In the genomic region with DNA sequence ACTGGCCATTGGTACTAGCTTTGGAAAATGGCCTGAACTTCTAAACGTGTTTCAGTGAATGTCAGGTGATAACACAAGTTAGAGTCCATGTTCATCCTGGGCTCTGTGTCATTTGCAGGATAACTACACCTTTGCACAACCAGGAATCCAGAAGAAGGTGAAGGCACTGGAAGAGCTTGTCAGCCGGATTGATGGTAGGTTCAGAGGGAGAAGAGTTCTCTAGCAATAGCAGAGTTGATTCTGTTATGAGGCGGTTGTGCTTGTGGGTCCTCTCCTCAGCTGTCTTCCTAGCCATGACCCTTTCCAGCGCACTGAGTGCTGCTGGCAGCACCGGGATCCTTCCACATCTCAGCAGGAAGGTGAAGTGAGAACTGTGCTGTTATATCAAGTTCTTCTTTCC, we compare ENCODE assay signal across 16 cellular contexts. TPM values are rescaled to one million over a fixed set of nuclear protein-coding genes. Genes with fewer than 3 reads are reported as not detected.
DNase-seq lines count a peak whose midpoint lies in the region; ATAC-seq lines count a peak whose summit lies in the region.
"Had no signal": no experiment of that assay in that cellular context is flagged by ENCODE, and none has a peak within 500 bp of the region (broad histone marks: within the 10 kb centered on the region; RNA-seq: fewer than 3 reads in every experiment).

No MANE protein-coding gene starts in this region.

- H3K27ac ChIP-seq in CD4-positive, alpha-beta memory T cell (ENCODE audit: low read depth, low read length): no peak overlapping the region
- H3K27ac ChIP-seq in mesenchymal stem cell (ENCODE audit: low read length, poor library complexity, severe bottlenecking): no peak overlapping the region
- H3K27ac ChIP-seq: BLaER1 had no signal

- DNase-seq in activated CD8-positive, alpha-beta memory T cell treated with anti-CD3 and anti-CD28 coated beads for 24 hours: peak; percentile 11
- DNase-seq in activated CD8-positive, alpha-beta memory T cell treated with anti-CD3 and anti-CD28 coated beads, Interleukin-2, amount 50 U/mL, for 4 hours: no peak
- no peak for DNase-seq in CD4-positive, alpha-beta memory T cell
- DNase-seq in T-helper 17 cell: no peak
- no peak for DNase-seq in mesenchymal stem cell
- no peak for DNase-seq in SIG-M5 treated with dmso at 0.1 percent for 504 hours (lab: John Stamatoyannopoulos, UW; ENCODE audit: unreplicated experiment)
- no peak for DNase-seq in DMS79 (lab: John Stamatoyannopoulos, UW)
- DNase-seq: 8988T; CD8-positive, alpha-beta memory T cell; COR-L47; DMS 273 treated with DMSO at 0.1 percent for 48 hours; DMS53; H9 had no signal

- no peak overlapping the region for H2AK5ac ChIP-seq in mesenchymal stem cell (ENCODE audit: low read length, severe bottlenecking)

- peak overlapping the region in 4 of 7 donors; percentile 12 to 63 (median 50) for H3K27ac Mint-ChIP-seq in CD4-positive, alpha-beta memory T cell
- H3K27ac Mint-ChIP-seq in T-helper 17 cell: peak overlapping the region; percentile 65
- H3K27ac Mint-ChIP-seq: H9 had no signal

- CTCF ChIA-PET in CD4-positive, alpha-beta memory T cell (lab: Charles Lee; ENCODE audit: partially characterized antibody): interaction anchor here (1.0 to 2.4 kb wide), 6 partner anchors 12 to 296 kb away, joined by 3 to 10 read pairs (median 6); no protein-coding TSS in a partner anchor

- H3K9ac ChIP-seq in mesenchymal stem cell (ENCODE audit: low read length): no peak overlapping the region
- H3K9ac ChIP-seq: BLaER1 had no signal

- H3K9me3 Mint-ChIP-seq in CD4-positive, alpha-beta memory T cell: no peaks in the 10 kb centered on the region
- H3K9me3 Mint-ChIP-seq: CD14-positive monocyte; CD8-positive, alpha-beta memory T cell; H9 had no signal

- no peak for ATAC-seq in T-helper 17 cell
- ATAC-seq in GM21360 (IDR thresholded peaks at IDR 0.05; ENCODE audit: unreplicated experiment): no peak

- POLR2A ChIA-PET in CD4-positive, alpha-beta memory T cell (lab: Charles Lee; ENCODE audit: partially characterized antibody): interaction anchor here (0.6 kb wide), 1 partner anchor 1388 kb away, joined by 3 read pairs; no protein-coding TSS in a partner anchor

- H3K4me3 ChIP-seq in CD4-positive, alpha-beta memory T cell (ENCODE audit: low read length in 2 of 2): no peak overlapping the region
- H3K4me3 ChIP-seq in mesenchymal stem cell (ENCODE audit: insufficient read depth in 1 of 2, low read depth in 1 of 2, low read length in 2 of 2): no peak overlapping the region
- H3K4me3 ChIP-seq: BLaER1 had no signal

- no peak overlapping the region for H2BK5ac ChIP-seq in mesenchymal stem cell (ENCODE audit: low read depth, low read length, poor library complexity, severe bottlenecking)

- peaks cover 48% of the 10 kb centered on the region for H3K36me3 ChIP-seq in CD4-positive, alpha-beta memory T cell (ENCODE audit: insufficient read depth, low read length)
- peaks cover 47 to 66% of the 10 kb centered on the region in 2 experiments for H3K36me3 ChIP-seq in mesenchymal stem cell (ENCODE audit: control insufficient read depth in 1 of 2, insufficient read depth in 2 of 2, low read depth in 1 of 2, low read length in 2 of 2)

- H3K79me1 ChIP-seq in mesenchymal stem cell (replicated peaks; ENCODE audit: low read length, poor library complexity, severe bottlenecking): peaks cover 3% of the 10 kb centered on the region

- no peak overlapping the region for H2AFZ ChIP-seq in mesenchymal stem cell (ENCODE audit: low read depth, low read length)

- H3K27me3 ChIP-seq in CD4-positive, alpha-beta memory T cell (ENCODE audit: insufficient read depth, low read length): no peaks in the 10 kb centered on the region
- no peaks in the 10 kb centered on the region for H3K27me3 ChIP-seq in mesenchymal stem cell (ENCODE audit: control insufficient read depth in 1 of 2, insufficient read depth in 1 of 2, low read length in 2 of 2)
- H3K27me3 ChIP-seq: BLaER1 had no signal

- H2BK12ac ChIP-seq in mesenchymal stem cell (ENCODE audit: low read length in 2 of 2): peak overlapping the region; percentile 14 to 45

- no peak overlapping the region for H3K23ac ChIP-seq in mesenchymal stem cell (ENCODE audit: low read length in 2 of 2)

- H3K4me1 ChIP-seq in CD4-positive, alpha-beta memory T cell (ENCODE audit: insufficient read depth, low read length): no peaks in the 10 kb centered on the region
- H3K4me1 ChIP-seq in mesenchymal stem cell (ENCODE audit: control insufficient read depth, insufficient read depth, low read depth, low read length): no peaks in the 10 kb centered on the region

- H4K8ac ChIP-seq in mesenchymal stem cell (ENCODE audit: low read length): peak overlapping the region; percentile 8

- no peak overlapping the region for H3K14ac ChIP-seq in mesenchymal stem cell (ENCODE audit: low read length in 2 of 2)

- intact Hi-C loops in CD4-positive, alpha-beta memory T cell (cut with micrococcal nuclease): no loop called here

- H3K4ac ChIP-seq in mesenchymal stem cell (ENCODE audit: low read depth in 1 of 2, low read length in 2 of 2): peak overlapping the region in 1 of 2 experiments; percentile 19

- H2BK15ac ChIP-seq in mesenchymal stem cell (ENCODE audit: low read depth, poor library complexity, severe bottlenecking): no peak overlapping the region

- no peaks in the 10 kb centered on the region for H3K9me3 ChIP-seq in CD4-positive, alpha-beta memory T cell (ENCODE audit: control insufficient read depth in 1 of 2, low read length in 2 of 2)
- H3K9me3 ChIP-seq in T-helper 17 cell (ENCODE audit: control insufficient read depth, low read length, poor library complexity, severe bottlenecking) (no peaks in the 10 kb centered on the region), mesenchymal stem cell (ENCODE audit: control insufficient read depth, low read length) (no peaks in the 10 kb centered on the region)
- H3K9me3 ChIP-seq: BLaER1 had no signal

- H3K27me3 Mint-ChIP-seq in CD4-positive, alpha-beta memory T cell: no peaks in the 10 kb centered on the region
- H3K27me3 Mint-ChIP-seq in T-helper 17 cell: no peaks in the 10 kb centered on the region
- H3K27me3 Mint-ChIP-seq: CD8-positive, alpha-beta memory T cell had no signal

- H3K36me3 Mint-ChIP-seq in CD4-positive, alpha-beta memory T cell: peaks cover 16 to 30% of the 10 kb centered on the region in 2 donors
- peaks cover 6% of the 10 kb centered on the region for H3K36me3 Mint-ChIP-seq in T-helper 17 cell (ENCODE audit: low read depth)

- no peak overlapping the region for H3K18ac ChIP-seq in mesenchymal stem cell (ENCODE audit: low read depth in 1 of 2, low read length in 2 of 2)

- 98% methylated on average over 5 of the region's 5 CpGs for whole genome bisulfite sequencing in mesenchymal stem cell

- no peak overlapping the region for H3K4me3 Mint-ChIP-seq in CD4-positive, alpha-beta memory T cell
- no peak overlapping the region for H3K4me3 Mint-ChIP-seq in T-helper 17 cell
- H3K4me3 Mint-ChIP-seq: CD14-positive monocyte; CD8-positive, alpha-beta memory T cell; H9 had no signal

- H3K4me1 Mint-ChIP-seq in CD4-positive, alpha-beta memory T cell: peaks cover 0 to 4% (median 3%) of the 10 kb centered on the region in 4 donors
- peaks cover 7% of the 10 kb centered on the region for H3K4me1 Mint-ChIP-seq in T-helper 17 cell
- H3K4me1 Mint-ChIP-seq: H9 had no signal

- H2BK120ac ChIP-seq in mesenchymal stem cell (ENCODE audit: low read depth, low read length): no peak overlapping the region

- H3K4me2 ChIP-seq in mesenchymal stem cell (ENCODE audit: low read length, poor library complexity, severe bottlenecking): no peak overlapping the region
- H3K4me2 ChIP-seq: BLaER1 had no signal

- no peak overlapping the region for H4K91ac ChIP-seq in mesenchymal stem cell (ENCODE audit: low read length)

RNA-seq across cellular contexts. Expression of a gene that starts 40.1 kb away (rescaled TPM):
- total RNA-seq in CD4-positive, alpha-beta memory T cell: 10 to 100 TPM; 14.8 to 16.6 TPM
- polyA plus RNA-seq in CD4-positive, alpha-beta memory T cell: 10 to 100 TPM; 14.2 to 17.2 TPM
- total RNA-seq in T-helper 17 cell: 10 to 100 TPM in 1 of 2 donors, 1 to 10 TPM in 1; 8.5 to 12.0 TPM
- polyA plus RNA-seq in mesenchymal stem cell (2013, experiment 1 of 2): 13.1 TPM
- 12.4 TPM for polyA plus RNA-seq in mesenchymal stem cell (2013, experiment 2 of 2)

RNA-seq across cellular contexts. Expression of a gene that starts 55.8 kb away (rescaled TPM):
- 1 to 10 TPM in 1 of 2 experiments, not detected in 1; 1.4 TPM for total RNA-seq in CD4-positive, alpha-beta memory T cell
- polyA plus RNA-seq in CD4-positive, alpha-beta memory T cell: under 1 TPM; 0.31 to 0.42 TPM
- 1 to 10 TPM in 1 of 2 donors, under 1 TPM in 1; 0.37 to 2.0 TPM for total RNA-seq in T-helper 17 cell
- polyA plus RNA-seq in mesenchymal stem cell (2013, experiment 1 of 2): 2.0 TPM
- 2.5 TPM for polyA plus RNA-seq in mesenchymal stem cell (2013, experiment 2 of 2)

RNA-seq across cellular contexts. Expression of a gene that starts 56.1 kb away (rescaled TPM):
- 10 to 100 TPM in 1 of 2 experiments, 1 to 10 TPM in 1; 9.7 to 10.3 TPM for total RNA-seq in CD4-positive, alpha-beta memory T cell
- polyA plus RNA-seq in CD4-positive, alpha-beta memory T cell: 10 to 100 TPM in 1 of 2 donors, 1 to 10 TPM in 1; 7.2 to 11.9 TPM
- 10 to 100 TPM; 11.2 to 11.9 TPM for total RNA-seq in T-helper 17 cell
- polyA plus RNA-seq in mesenchymal stem cell (2013, experiment 1 of 2): 7.1 TPM
- polyA plus RNA-seq in mesenchymal stem cell (2013, experiment 2 of 2): 7.1 TPM
